Comparison of ENCODE assay signal across 22 cellular contexts in genomic region chr7:46034056-46034768, GRCh38.
DNase-seq lines count a peak whose midpoint lies in the region; ATAC-seq, FAIRE-seq and TF ChIP-seq lines count a peak whose summit lies in the region.
"Had no signal": no experiment of that assay in that cellular context is flagged by ENCODE, and none has a peak within 500 bp of the region (broad histone marks: within the 10 kb centered on the region; RNA-seq: fewer than 3 reads in every experiment).

No MANE protein-coding gene starts in this region.

- no peaks in the 10 kb centered on the region for H4K20me1 ChIP-seq in HepG2 (ENCODE audit: insufficient read depth, low read length)

- CTCF ChIA-PET in HepG2 (lab: Yijun Ruan, JAX; ENCODE audit: low intra/inter-chr PET ratio, low total read pairs): no interaction called here
- CTCF ChIA-PET in activated CD4-positive, alpha-beta T cell treated with anti-CD3 and anti-CD28 coated beads, Interleukin-2, amount 10 ng/mL, durations not matched to agents 7 days and 5 days (lab: Charles Lee): no interaction called here

- no peaks in the 10 kb centered on the region for H3K79me2 ChIP-seq in HepG2 (ENCODE audit: insufficient read depth, low read length)

- H3K36me3 Mint-ChIP-seq in activated CD4-positive, alpha-beta T cell treated with anti-CD3 and anti-CD28 coated beads, Interleukin-2, amount 10 ng/mL, durations not matched to agents 7 days and 5 days (ENCODE audit: low read depth): no peaks in the 10 kb centered on the region
- H3K36me3 Mint-ChIP-seq: activated naive CD8-positive, alpha-beta T cell treated with anti-CD3 and anti-CD28 coated beads for 36 hours; stimulated activated memory B cell treated with anti-CD40 and anti-IgM and Interleukin-4, amounts not matched to agents 10 μg/mL and 1 μg/mL and 100 μg/mL, for 72 hours; type B pancreatic cell had no signal

- BruUV-seq in HepG2 (replicated peaks; lab: Mats Ljungman, UMichigan): no TSS peak

- no peaks in the 10 kb centered on the region for H3K27me3 ChIP-seq in liver (ENCODE audit: control insufficient read depth in 4 of 4, insufficient read depth in 4 of 4, low read length in 3 of 4)
- peaks cover 1 to 9% of the 10 kb centered on the region in 2 experiments; a peak in 2 of 5 replicates for H3K27me3 ChIP-seq in HepG2 (ENCODE audit: control insufficient read depth in 1 of 2, insufficient read depth in 2 of 2, low read length in 2 of 2)
- H3K27me3 ChIP-seq in RWPE2 (ENCODE audit: insufficient read depth, poor library complexity, severe bottlenecking): no peaks in the 10 kb centered on the region

- intact Hi-C loops in HepG2 (cut with micrococcal nuclease; ENCODE audit: unreplicated experiment): no loop called here

- H3K4me2 ChIP-seq in HepG2 (ENCODE audit: low read depth, low read length): no peak overlapping the region

- no peaks in the 10 kb centered on the region for H3K9me3 ChIP-seq in liver (ENCODE audit: control insufficient read depth in 4 of 4, low read length in 3 of 4)
- no peaks in the 10 kb centered on the region for H3K9me3 ChIP-seq in HepG2 (ENCODE audit: low read length)
- no peaks in the 10 kb centered on the region for H3K9me3 ChIP-seq in RWPE2 (ENCODE audit: severe bottlenecking)

- H3K4me1 ChIP-seq in liver (ENCODE audit: control insufficient read depth in 4 of 4, insufficient read depth in 4 of 4, low read length in 3 of 4) (no peaks in the 10 kb centered on the region), HepG2 (ENCODE audit: insufficient read depth, low read length) (peaks cover 11% of the 10 kb centered on the region), RWPE2 (ENCODE audit: insufficient read depth, poor library complexity, severe bottlenecking) (peaks cover 3% of the 10 kb centered on the region)

- DNase-seq in HepG2 (ENCODE audit: low spot score): no peak
- no peak for DNase-seq in RWPE2 (ENCODE audit: low spot score)
- DNase-seq in fibroblast of the aortic adventitia (ENCODE audit: low read depth): peak; percentile 87
- DNase-seq in hypothalamus (lab: John Stamatoyannopoulos, UW): no peak
- DNase-seq in RCC 7860 (ENCODE audit: low spot score): no peak
- DNase-seq in activated CD4-positive, alpha-beta T cell treated with anti-CD3 and anti-CD28 coated beads, Interleukin-2, amount 10 ng/mL, durations not matched to agents 7 days and 5 days: no peak
- DNase-seq in NCI-H1694 treated with DMSO at 0.1 percent for 48 hours (lab: John Stamatoyannopoulos, UW): no peak
- DNase-seq: activated naive CD8-positive, alpha-beta T cell treated with anti-CD3 and anti-CD28 coated beads for 36 hours; COR-L47; NCI-H1417; NCI-H2171 treated with DMSO at 0.1 percent for 48 hours; NCI-H774; stimulated activated CD4-positive, alpha-beta T cell treated with anti-CD3 and anti-CD28 coated beads, Interleukin-15, amount 100 ng/mL, for 24 hours had no signal

- H3K36me3 ChIP-seq in liver (ENCODE audit: control insufficient read depth in 4 of 4, insufficient read depth in 3 of 4, low read depth in 1 of 4, low read length in 3 of 4): no peaks in the 10 kb centered on the region
- no peaks in the 10 kb centered on the region for H3K36me3 ChIP-seq in HepG2 (replicated peaks in 1 of 2; ENCODE audit: control insufficient read depth in 1 of 2, insufficient read depth in 2 of 2, low read length in 2 of 2)
- H3K36me3 ChIP-seq in RWPE2 (ENCODE audit: low read depth): no peaks in the 10 kb centered on the region

- TF ChIP-seq EP300 in HepG2 (IDR thresholded peaks at IDR 0.05; ENCODE audit: low read depth in 2 of 2, low read length in 2 of 2): no peak
- no peak for TF ChIP-seq EP300 in HepG2 (CRISPR knock-in tag; IDR thresholded peaks at IDR 0.05; ENCODE audit: borderline replicate concordance)

- POLR2A ChIA-PET in HepG2 (lab: Yijun Ruan, JAX): no interaction called here
- POLR2A ChIA-PET in activated CD4-positive, alpha-beta T cell treated with anti-CD3 and anti-CD28 coated beads, Interleukin-2, amount 10 ng/mL, durations not matched to agents 7 days and 5 days (lab: Charles Lee): no interaction called here

- no peak overlapping the region for H3K4me3 Mint-ChIP-seq in activated CD4-positive, alpha-beta T cell treated with anti-CD3 and anti-CD28 coated beads, Interleukin-2, amount 10 ng/mL, durations not matched to agents 7 days and 5 days
- H3K4me3 Mint-ChIP-seq: activated naive CD8-positive, alpha-beta T cell treated with anti-CD3 and anti-CD28 coated beads for 36 hours; activated T-helper 1 cell treated with anti-CD3 and anti-CD28 coated beads, Interleukin-12 subunit alpha, Interleukin-12 subunit beta, Interleukin-2, Interleukin-4 antibody, amounts not matched to agents 30 ng/mL and 10 ng/mL and 1 ng/mL, durations not matched to agents 14 hours and 24 hours and 36 hours; central memory CD8-positive, alpha-beta T cell; mesothelial cell of epicardium; neural crest cell; stimulated activated memory B cell treated with anti-CD40 and anti-IgM and Interleukin-4, amounts not matched to agents 10 μg/mL and 1 μg/mL and 100 μg/mL, for 72 hours; type B pancreatic cell had no signal

- H3K4me3 ChIP-seq in liver (ENCODE audit: low read depth in 1 of 3, low read length in 3 of 3) (no peak overlapping the region), HepG2 (replicated peaks in 1 of 3; ENCODE audit: insufficient read depth in 1 of 3, low read depth in 2 of 3, low read length in 3 of 3) (no peak overlapping the region), RWPE2 (ENCODE audit: severe bottlenecking) (no peak overlapping the region), fibroblast of the aortic adventitia (ENCODE audit: low read depth, low read length) (no peak overlapping the region)
- H3K4me3 ChIP-seq: GM12878 had no signal

- no peak for TF ChIP-seq RAD21 in liver (IDR thresholded peaks at IDR 0.05)
- TF ChIP-seq RAD21 in HepG2 (CRISPR knock-in tag; IDR thresholded peaks at IDR 0.05): no peak

- TF ChIP-seq POLR2A in HepG2 (IDR thresholded peaks at IDR 0.05; ENCODE audit: insufficient read depth in 1 of 2, low read depth in 2 of 2, low read length in 2 of 2): no peak

- H3K4me1 Mint-ChIP-seq in activated CD4-positive, alpha-beta T cell treated with anti-CD3 and anti-CD28 coated beads, Interleukin-2, amount 10 ng/mL, durations not matched to agents 7 days and 5 days: no peaks in the 10 kb centered on the region
- H3K4me1 Mint-ChIP-seq: activated naive CD8-positive, alpha-beta T cell treated with anti-CD3 and anti-CD28 coated beads for 36 hours; central memory CD8-positive, alpha-beta T cell; neural crest cell; stimulated activated memory B cell treated with anti-CD40 and anti-IgM and Interleukin-4, amounts not matched to agents 10 μg/mL and 1 μg/mL and 100 μg/mL, for 72 hours had no signal

- ATAC-seq in HepG2: no peak
- ATAC-seq in RWPE2 (ENCODE audit: low read depth): no peak
- ATAC-seq: esophagus mucosa; GM12878; stimulated activated memory B cell treated with anti-CD40 and anti-IgM and Interleukin-4, amounts not matched to agents 10 μg/mL and 1 μg/mL and 100 μg/mL, for 72 hours had no signal

- H3K9ac ChIP-seq in liver (ENCODE audit: low read depth in 1 of 2, low read length in 2 of 2) (no peak overlapping the region), HepG2 (ENCODE audit: insufficient read depth, low read depth, low read length) (no peak overlapping the region)

- WGBS in liver: 76% methylated on average over 5 of the region's 5 CpGs
- WGBS in HepG2 (ENCODE audit: low lambda C conversion rate): 8% methylated on average over 5 of the region's 5 CpGs

- no peak overlapping the region for H2AFZ ChIP-seq in HepG2 (ENCODE audit: low read length)

- no peaks in the 10 kb centered on the region for H3K27me3 Mint-ChIP-seq in activated CD4-positive, alpha-beta T cell treated with anti-CD3 and anti-CD28 coated beads, Interleukin-2, amount 10 ng/mL, durations not matched to agents 7 days and 5 days
- H3K27me3 Mint-ChIP-seq: activated naive CD8-positive, alpha-beta T cell treated with anti-CD3 and anti-CD28 coated beads for 36 hours; central memory CD8-positive, alpha-beta T cell; stimulated activated memory B cell treated with anti-CD40 and anti-IgM and Interleukin-4, amounts not matched to agents 10 μg/mL and 1 μg/mL and 100 μg/mL, for 72 hours; type B pancreatic cell had no signal

- no peak overlapping the region for H3K27ac Mint-ChIP-seq in activated CD4-positive, alpha-beta T cell treated with anti-CD3 and anti-CD28 coated beads, Interleukin-2, amount 10 ng/mL, durations not matched to agents 7 days and 5 days
- H3K27ac Mint-ChIP-seq: activated naive CD8-positive, alpha-beta T cell treated with anti-CD3 and anti-CD28 coated beads for 36 hours; activated T-helper 1 cell treated with anti-CD3 and anti-CD28 coated beads, Interleukin-12 subunit alpha, Interleukin-12 subunit beta, Interleukin-2, Interleukin-4 antibody, amounts not matched to agents 30 ng/mL and 10 ng/mL and 1 ng/mL, durations not matched to agents 14 hours and 24 hours and 36 hours; mesothelial cell of epicardium; stimulated activated memory B cell treated with anti-CD40 and anti-IgM and Interleukin-4, amounts not matched to agents 10 μg/mL and 1 μg/mL and 100 μg/mL, for 72 hours; type B pancreatic cell had no signal

- no peaks in the 10 kb centered on the region for H3K9me3 Mint-ChIP-seq in activated CD4-positive, alpha-beta T cell treated with anti-CD3 and anti-CD28 coated beads, Interleukin-2, amount 10 ng/mL, durations not matched to agents 7 days and 5 days
- H3K9me3 Mint-ChIP-seq: activated naive CD8-positive, alpha-beta T cell treated with anti-CD3 and anti-CD28 coated beads for 36 hours; activated T-helper 1 cell treated with anti-CD3 and anti-CD28 coated beads, Interleukin-12 subunit alpha, Interleukin-12 subunit beta, Interleukin-2, Interleukin-4 antibody, amounts not matched to agents 30 ng/mL and 10 ng/mL and 1 ng/mL, durations not matched to agents 14 hours and 24 hours and 36 hours; central memory CD8-positive, alpha-beta T cell; neural crest cell; stimulated activated memory B cell treated with anti-CD40 and anti-IgM and Interleukin-4, amounts not matched to agents 10 μg/mL and 1 μg/mL and 100 μg/mL, for 72 hours; type B pancreatic cell had no signal

- no peak for FAIRE-seq in HepG2 (lab: Jason Lieb, UNC)
- FAIRE-seq in RCC 7860 (lab: Jason Lieb, UNC): no peak
- FAIRE-seq: GM12878 had no signal

- TF ChIP-seq CTCF in liver (IDR thresholded peaks at IDR 0.05; ENCODE audit: low read depth, low read length, missing input control) (no peak), HepG2 (CRISPR knock-in tag; IDR thresholded peaks at IDR 0.05) (no peak), RWPE2 (IDR thresholded peaks at IDR 0.05; ENCODE audit: poor library complexity, severe bottlenecking) (no peak), fibroblast of the aortic adventitia (IDR thresholded peaks at IDR 0.05; ENCODE audit: insufficient read depth, low read length) (no peak)

- in situ Hi-C loops in HepG2 (cut with HindIII; ENCODE audit: extremely low pct_ligation_motif_present, low pct_unique_long_range_greater_than_20kb): no loop called here

- no peak overlapping the region for H3K27ac ChIP-seq in liver (ENCODE audit: low read depth in 1 of 2, low read length in 2 of 2)
- no peak overlapping the region for H3K27ac ChIP-seq in HepG2 (ENCODE audit: extremely low read length, insufficient read depth, low read length)
- peak overlapping the region; percentile 16 for H3K27ac ChIP-seq in RWPE2 (ENCODE audit: poor library complexity, severe bottlenecking)

TF ChIP-seq in liver, 16 proteins besides CTCF, POLR2A, EP300 and RAD21 (continues in another document):
- peak; percentile 23 to 24 for TF ChIP-seq RXRA (IDR thresholded peaks at IDR 0.05)
